In genomic region chr4:99894998-99895397, GRCh38 we compare ENCODE assay signal across 8 cellular contexts. TPM values are rescaled to one million over a fixed set of nuclear protein-coding genes. Genes with fewer than 3 reads are reported as not detected.
A peak's percentile ranks its signal among the peaks of the same experiment; 100 is the strongest.
DNase-seq lines count a peak whose midpoint lies in the region; FAIRE-seq and TF ChIP-seq lines count a peak whose summit lies in the region.

No MANE protein-coding gene starts in this region.

- in situ Hi-C loops in GM13976 (cut with MboI; ENCODE audit: low sequenced_read_pairs, unreplicated experiment): no loop called here

- peak overlapping the region; percentile 72 for H3K9ac ChIP-seq in BLaER1
- peak overlapping the region; percentile 76 for H3K9ac ChIP-seq in NT2/D1 (ENCODE audit: insufficient read length, low read depth)
- H3K9ac ChIP-seq in H1 (replicated peaks in 1 of 4; ENCODE audit: extremely low read depth in 1 of 4, low read depth in 3 of 4, low read length in 3 of 4): peak overlapping the region in 2 of 4 experiments; percentile 31 to 60; a peak in 2 of 7 replicates
- peak overlapping the region; percentile 8 for H3K9ac ChIP-seq in neural progenitor cell

- H3K36me3 Mint-ChIP-seq in neural progenitor cell: no peaks in the 10 kb centered on the region

- H3K23me2 ChIP-seq in H1 (ENCODE audit: low read depth, low read length): peaks cover 4% of the 10 kb centered on the region; the same call in 1 of the 2 replicates

- H3K9me3 Mint-ChIP-seq in neural progenitor cell: no peaks in the 10 kb centered on the region

- H4K91ac ChIP-seq in H1 (replicated peaks; ENCODE audit: insufficient read length, low read length): no peak overlapping the region

- no peak overlapping the region for H2BK15ac ChIP-seq in H1 (ENCODE audit: low read length)

- WGBS in H1 (ENCODE audit: extremely low coverage in 1 of 2, insufficient coverage in 1 of 2, insufficient read length in 1 of 2, insufficient replicate concordance in 2 of 2, low coverage in 1 of 2, low lambda C conversion rate in 2 of 2, missing lambda C conversion rate in 1 of 2), 2 experiments: 94% methylated on average over 16 of the region's 16 CpGs; no CpG with 5 or more reads in 1 of the 2 experiments

- H3K4me2 ChIP-seq in BLaER1 (peak overlapping the region; percentile 81), H1 (ENCODE audit: insufficient read depth in 1 of 2, low read depth in 2 of 2, low read length in 2 of 2) (peak overlapping the region; percentile 80 to 86), neural progenitor cell (peak overlapping the region; percentile 98)

- no peak for TF ChIP-seq RAD21 in H1 (IDR thresholded peaks at IDR 0.05 in 1 of 2, conservative IDR thresholded peaks at IDR 0.05 in 1 of 2; ENCODE audit: low read depth in 2 of 2, low read length in 2 of 2)

- H3K4ac ChIP-seq in H1 (replicated peaks; ENCODE audit: insufficient read length, low read depth, low read length): no peak overlapping the region

- TF ChIP-seq CTCF in H1 (IDR thresholded peaks at IDR 0.05; ENCODE audit: control extremely low read depth in 1 of 3, insufficient read depth in 1 of 3, low read depth in 1 of 3, low read length in 3 of 3): no peak
- TF ChIP-seq CTCF in neural progenitor cell (IDR thresholded peaks at IDR 0.05): no peak
- TF ChIP-seq CTCF in GM13976 (IDR thresholded peaks at IDR 0.05; ENCODE audit: borderline replicate concordance, control extremely low read depth, extremely low read depth, insufficient read depth, missing control alignments): no peak

- no peak overlapping the region for H2AK5ac ChIP-seq in H1 (ENCODE audit: low read depth, low read length)

- H4K8ac ChIP-seq in H1 (ENCODE audit: extremely low read depth, insufficient read depth, low read length): no peak overlapping the region; the same call in none of the 2 replicates

- no peak for TF ChIP-seq POLR2A in H1 (IDR thresholded peaks at IDR 0.05; ENCODE audit: control extremely low read depth in 1 of 2, low read depth in 2 of 2, low read length in 2 of 2)

- no peak for TF ChIP-seq EP300 in H1 (IDR thresholded peaks at IDR 0.05; ENCODE audit: borderline replicate concordance in 1 of 2, low read depth in 2 of 2, low read length in 2 of 2)

- no peak overlapping the region for H4K5ac ChIP-seq in H1 (ENCODE audit: insufficient read length, low read depth, low read length)

- H4K20me1 ChIP-seq in BLaER1: peaks cover 15% of the 10 kb centered on the region
- no peaks in the 10 kb centered on the region for H4K20me1 ChIP-seq in H1 (replicated peaks in 1 of 2; ENCODE audit: control insufficient read depth in 1 of 2, insufficient read depth in 2 of 2, low read length in 2 of 2)
- H4K20me1 ChIP-seq in neural progenitor cell (ENCODE audit: low read depth): no peaks in the 10 kb centered on the region

- peaks cover 14% of the 10 kb centered on the region for H3K4me1 Mint-ChIP-seq in neural progenitor cell

- peaks cover 15% of the 10 kb centered on the region for H3F3A ChIP-seq in neural progenitor cell (ENCODE audit: low read depth)

- no peak overlapping the region for H3K14ac ChIP-seq in H1 (ENCODE audit: insufficient read length)

- no peak overlapping the region for H3K56ac ChIP-seq in H1 (replicated peaks; ENCODE audit: insufficient read length, low read depth, low read length)

- FAIRE-seq in H1 (lab: Jason Lieb, UNC): no peak

- H3K27ac ChIP-seq in BLaER1: peak overlapping the region; percentile 62
- H3K27ac ChIP-seq in H1 (ENCODE audit: low read depth, low read length): no peak overlapping the region
- H3K27ac ChIP-seq in neural progenitor cell: peak overlapping the region; percentile 5

- peak overlapping the region; percentile 78 for H3K27ac Mint-ChIP-seq in neural progenitor cell

- H2BK20ac ChIP-seq in H1 (ENCODE audit: low read length): no peak overlapping the region

- H2BK120ac ChIP-seq in H1 (replicated peaks; ENCODE audit: low read depth, low read length): no peak overlapping the region

- H3K27me3 Mint-ChIP-seq in neural progenitor cell (ENCODE audit: insufficient read depth, low read depth): peaks cover 3% of the 10 kb centered on the region

- no peak overlapping the region for H3K18ac ChIP-seq in H1 (ENCODE audit: extremely low read depth, low read length)

- H3K27me3 ChIP-seq in BLaER1 (no peaks in the 10 kb centered on the region), NT2/D1 (ENCODE audit: insufficient read depth, insufficient read length) (no peaks in the 10 kb centered on the region), H1 (replicated peaks in 1 of 4; ENCODE audit: control insufficient read depth in 3 of 4, extremely low read depth in 1 of 4, insufficient read depth in 3 of 4, low read length in 3 of 4) (no peaks in the 10 kb centered on the region), neural progenitor cell (no peaks in the 10 kb centered on the region)

- H3K9me3 ChIP-seq in BLaER1 (no peaks in the 10 kb centered on the region), NT2/D1 (ENCODE audit: insufficient read depth, low read length) (no peaks in the 10 kb centered on the region), H1 (ENCODE audit: insufficient read depth in 2 of 2, low read depth in 1 of 2, low read length in 1 of 2) (no peaks in the 10 kb centered on the region), neural progenitor cell (ENCODE audit: low read depth) (no peaks in the 10 kb centered on the region)

- H2AFZ ChIP-seq in H1 (ENCODE audit: low read length) (peak overlapping the region; percentile 100; the same call in 1 of the 2 replicates), neural progenitor cell (replicated peaks) (peak overlapping the region; percentile 58)

- POLR2A ChIA-PET in H1 (lab: Charles Lee; ENCODE audit: partially characterized antibody): interaction anchor here (1.4 to 6.6 kb wide), 3 partner anchors 46 to 55 kb away, joined by 3 to 83 read pairs (median 8); partner anchors contain the start of genes DNAJB14 and H2AZ1

- H2BK5ac ChIP-seq in H1 (ENCODE audit: low read depth, low read length): no peak overlapping the region

- peak overlapping the region; percentile 94 for H3K4me3 ChIP-seq in BLaER1
- H3K4me3 ChIP-seq in NT2/D1 (ENCODE audit: insufficient read length, low read depth): peak overlapping the region; percentile 50
- H3K4me3 ChIP-seq in H1 (ENCODE audit: extremely low read depth in 1 of 4, insufficient read depth in 2 of 4, low read depth in 3 of 4, low read length in 4 of 4): peak overlapping the region; percentile 61 to 99 (median 80); a peak in 6 of 8 replicates
- peak overlapping the region; percentile 97 for H3K4me3 ChIP-seq in neural progenitor cell

- H3K23ac ChIP-seq in H1 (ENCODE audit: insufficient read length): no peak overlapping the region

- H3K4me1 ChIP-seq in BLaER1 (peaks cover 23% of the 10 kb centered on the region), NT2/D1 (ENCODE audit: insufficient read depth, insufficient read length) (no peaks in the 10 kb centered on the region), H1 (replicated peaks in 1 of 4; ENCODE audit: control insufficient read depth in 3 of 4, insufficient read depth in 4 of 4, low read length in 3 of 4) (peaks cover 0 to 3% (median 0%) of the 10 kb centered on the region in 4 experiments; a peak in 1 of 7 replicates), neural progenitor cell (peaks cover 5% of the 10 kb centered on the region)

- CTCF ChIA-PET in H1 (lab: Charles Lee; ENCODE audit: partially characterized antibody): no interaction called here

- no peak for DNase-seq in NT2/D1 (ENCODE audit: low read depth, low spot score)
- no peak for DNase-seq in H1 (ENCODE audit: low read depth in 1 of 2, low spot score in 2 of 2)
- no peak for DNase-seq in neural progenitor cell (ENCODE audit: low spot score)
- DNase-seq in NCI-H2227 (lab: John Stamatoyannopoulos, UW; ENCODE audit: unreplicated experiment): no peak
- DNase-seq in GM13976 (ENCODE audit: low spot score): no peak
- DNase-seq in stimulated activated CD4-positive, alpha-beta T cell treated with anti-CD3 and anti-CD28 coated beads, Interleukin-15, amount 100 ng/mL, for 24 hours: no peak
- DNase-seq in MV-4-11 (lab: John Stamatoyannopoulos, UW): no peak

- no peak overlapping the region for H2BK12ac ChIP-seq in H1 (ENCODE audit: low read depth, low read length)

- H3K4me3 Mint-ChIP-seq in neural progenitor cell: peak overlapping the region; percentile 98

- no peaks in the 10 kb centered on the region for H3K79me1 ChIP-seq in H1 (ENCODE audit: low read depth, low read length)

- H3K36me3 ChIP-seq in BLaER1 (peaks cover 7% of the 10 kb centered on the region; the same call in 1 of the 2 replicates), NT2/D1 (ENCODE audit: insufficient read depth, insufficient read length, low read length) (peaks cover 10% of the 10 kb centered on the region), H1 (ENCODE audit: control insufficient read depth in 2 of 4, insufficient read depth in 4 of 4, low read length in 3 of 4) (peaks cover 0 to under 1% (median 0%) of the 10 kb centered on the region in 4 experiments; a peak in 1 of 8 replicates), neural progenitor cell (peaks cover 5% of the 10 kb centered on the region)

- H3K79me2 ChIP-seq in H1 (ENCODE audit: control insufficient read depth in 1 of 2, insufficient read depth in 2 of 2, low read length in 2 of 2) (peaks cover 4 to 22% of the 10 kb centered on the region in 2 experiments; a peak in 3 of 4 replicates), neural progenitor cell (ENCODE audit: low read depth) (peaks cover 30% of the 10 kb centered on the region)

RNA-seq across cellular contexts. Expression of gene LAMTOR3, which starts 0.8 kb away (rescaled TPM):
- 24.0 and 25.1 TPM in 2 replicates for total RNA-seq in H1 (2021; fragmentation: NEBNext Ultra II Directional; extraction: Animal tissue kit (Norgen Biotek cat#: 25700))
- 12.7 and 34.4 TPM in 2 replicates for polyA plus RNA-seq in H1 (2011; rRNA removed)
- polyA plus RNA-seq in H1 (2011; cell fraction: cytosol; rRNA removed): 26.8 TPM
- 3.4 TPM for polyA plus RNA-seq in H1 (2011; cell fraction: nucleus; rRNA removed)
- polyA plus RNA-seq in H1 (2012, experiment 1 of 2): 12.3 to 32.3 TPM (median 15.4 TPM) in 4 replicates
- polyA plus RNA-seq in H1 (2012, experiment 2 of 2): 4.9 TPM
- polyA plus RNA-seq in H1 (2013, experiment 1 of 2): 18.3 TPM
- 17.8 TPM for polyA plus RNA-seq in H1 (2013, experiment 2 of 2)
- polyA minus RNA-seq in H1 (2011; rRNA and poly(A)+ RNA removed): 7.4 and 15.1 TPM in 2 replicates
- 5.1 TPM for polyA minus RNA-seq in H1 (2011; cell fraction: cytosol; rRNA and poly(A)+ RNA removed)
- 9.3 TPM for polyA minus RNA-seq in H1 (2011; cell fraction: nucleus; rRNA and poly(A)+ RNA removed)
- total RNA-seq in neural progenitor cell (ENCODE audit: low replicate concordance): 58.4 and 96.7 TPM in 2 replicates

RNA-seq across cellular contexts. Expression of gene DNAJB14, which starts 51.4 kb away (rescaled TPM):
- 35.4 and 40.2 TPM in 2 replicates for total RNA-seq in H1 (2021; fragmentation: NEBNext Ultra II Directional; extraction: Animal tissue kit (Norgen Biotek cat#: 25700))
- 2.5 and 3.4 TPM in 2 replicates for polyA plus RNA-seq in H1 (2011; rRNA removed)
- polyA plus RNA-seq in H1 (2011; cell fraction: cytosol; rRNA removed): 4.9 TPM
- polyA plus RNA-seq in H1 (2011; cell fraction: nucleus; rRNA removed): 14.5 TPM
- polyA plus RNA-seq in H1 (2012, experiment 1 of 2): 14.9 to 44.5 TPM (median 20.9 TPM) in 4 replicates
- 8.6 TPM for polyA plus RNA-seq in H1 (2012, experiment 2 of 2)
- polyA plus RNA-seq in H1 (2013, experiment 1 of 2): 18.1 TPM
- polyA plus RNA-seq in H1 (2013, experiment 2 of 2): 26.8 TPM
- polyA minus RNA-seq in H1 (2011; rRNA and poly(A)+ RNA removed): 13.1 and 17.5 TPM in 2 replicates
- 21.7 TPM for polyA minus RNA-seq in H1 (2011; cell fraction: cytosol; rRNA and poly(A)+ RNA removed)
- polyA minus RNA-seq in H1 (2011; cell fraction: nucleus; rRNA and poly(A)+ RNA removed): 34.6 TPM
- total RNA-seq in neural progenitor cell (ENCODE audit: low replicate concordance): 34.5 and 56.5 TPM in 2 replicates

RNA-seq across cellular contexts. Expression of gene H2AZ1, which starts 55.1 kb away (rescaled TPM):
- total RNA-seq in H1 (2021; fragmentation: NEBNext Ultra II Directional; extraction: Animal tissue kit (Norgen Biotek cat#: 25700)): 881 and 898 TPM in 2 replicates
- polyA plus RNA-seq in H1 (2011; rRNA removed): 455 and 831 TPM in 2 replicates
- 922 TPM for polyA plus RNA-seq in H1 (2011; cell fraction: cytosol; rRNA removed)
- 336 TPM for polyA plus RNA-seq in H1 (2011; cell fraction: nucleus; rRNA removed)
- polyA plus RNA-seq in H1 (2012, experiment 1 of 2): 808 to 1,217 TPM (median 967 TPM) in 4 replicates
- 742 TPM for polyA plus RNA-seq in H1 (2012, experiment 2 of 2)
- polyA plus RNA-seq in H1 (2013, experiment 1 of 2): 561 TPM
- 491 TPM for polyA plus RNA-seq in H1 (2013, experiment 2 of 2)
- polyA minus RNA-seq in H1 (2011; rRNA and poly(A)+ RNA removed): 389 and 469 TPM in 2 replicates
- 204 TPM for polyA minus RNA-seq in H1 (2011; cell fraction: cytosol; rRNA and poly(A)+ RNA removed)
- 182 TPM for polyA minus RNA-seq in H1 (2011; cell fraction: nucleus; rRNA and poly(A)+ RNA removed)
- 1,004 and 1,067 TPM in 2 replicates for total RNA-seq in neural progenitor cell (ENCODE audit: low replicate concordance)
